Comparison of ENCODE assay signal across 24 cellular contexts in the genomic region with DNA sequence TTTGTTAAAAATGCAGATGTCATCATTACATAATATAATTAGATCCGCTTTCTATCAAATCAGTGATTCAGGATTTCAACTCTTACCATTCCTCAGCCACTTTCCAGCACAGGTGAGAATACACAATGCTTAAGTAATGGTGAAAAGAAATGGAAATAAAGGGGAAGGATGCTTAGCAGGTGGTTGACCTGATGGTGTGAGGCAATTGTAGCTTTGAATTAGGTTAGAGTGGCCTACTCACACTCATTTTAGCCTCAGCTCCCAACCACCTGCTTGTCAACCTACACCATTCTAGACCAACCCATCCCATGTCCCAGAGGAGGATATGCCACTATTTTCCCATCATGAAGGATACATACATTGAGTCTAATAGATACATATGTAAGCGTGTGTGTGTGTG.
"Had no signal": no experiment of that assay in that cellular context is flagged by ENCODE, and none has a peak within 500 bp of the region (broad histone marks: within the 10 kb centered on the region; RNA-seq: fewer than 3 reads in every experiment).

No MANE protein-coding gene starts in this region.

- H3K9me3 ChIP-seq: colonic mucosa, esophagus muscularis mucosa, esophagus squamous epithelium, gastrocnemius medialis, gastroesophageal sphincter, heart left ventricle, heart right ventricle had no signal

- H3K4me3 ChIP-seq: colonic mucosa, coronary artery, dorsolateral prefrontal cortex, esophagus muscularis mucosa, esophagus squamous epithelium, gastrocnemius medialis, gastroesophageal sphincter, heart left ventricle, heart right ventricle had no signal

- H3K27ac ChIP-seq: colonic mucosa, coronary artery, dorsolateral prefrontal cortex, epithelial cell of prostate, esophagus muscularis mucosa, esophagus squamous epithelium, foreskin keratinocyte, gastrocnemius medialis, gastroesophageal sphincter, heart left ventricle, heart right ventricle had no signal

- H3K9me3 Mint-ChIP-seq: dendritic cell treated with granulocyte-macrophage colony-stimulating factor and Interleukin-4, amounts not matched to agents 40 ng/mL and 50 ng/mL, for 4 days; endodermal cell had no signal

- DNase-seq: colonic mucosa; cortex of kidney; dermis blood vessel endothelial cell; dorsolateral prefrontal cortex; effector CD4-positive, alpha-beta T cell; effector CD8-positive, alpha-beta T cell; effector memory CD4-positive, alpha-beta T cell; endodermal cell; erythroblast; esophagus squamous epithelium; foreskin fibroblast; foreskin keratinocyte; foreskin melanocyte; gastrocnemius medialis; glutamatergic neuron; head of caudate nucleus; heart left ventricle; heart right ventricle had no signal

- H3K36me3 ChIP-seq: colonic mucosa, esophagus muscularis mucosa, esophagus squamous epithelium, gastrocnemius medialis, gastroesophageal sphincter, heart left ventricle, heart right ventricle had no signal

- H3K4me1 ChIP-seq: colonic mucosa, esophagus muscularis mucosa, esophagus squamous epithelium, foreskin keratinocyte, gastrocnemius medialis, gastroesophageal sphincter, heart left ventricle, heart right ventricle had no signal

- H3K27me3 ChIP-seq: colonic mucosa had no signal

- H3K4me3 Mint-ChIP-seq: dendritic cell treated with granulocyte-macrophage colony-stimulating factor and Interleukin-4, amounts not matched to agents 40 ng/mL and 50 ng/mL, for 4 days; endodermal cell had no signal

- H3K27ac Mint-ChIP-seq: dendritic cell treated with granulocyte-macrophage colony-stimulating factor and Interleukin-4, amounts not matched to agents 40 ng/mL and 50 ng/mL, for 4 days; endodermal cell had no signal

- ATAC-seq: esophagus mucosa, foreskin keratinocyte, gastrocnemius medialis, gastroesophageal sphincter, heart left ventricle, heart right ventricle had no signal
